Comparison of ENCODE assay signal across 26 cellular contexts in genomic region chr13:20498129-20498528, GRCh38.
"Had no signal": no experiment of that assay in that cellular context is flagged by ENCODE, and none has a peak within 500 bp of the region (broad histone marks: within the 10 kb centered on the region; RNA-seq: fewer than 3 reads in every experiment).

No MANE protein-coding gene starts in this region.

- H3K36me3 ChIP-seq: left lung, neural progenitor cell, ovary, right atrium auricular region, spleen, suprapubic skin, thoracic aorta, tibial artery, vagina had no signal

- H3K4me2 ChIP-seq: neural progenitor cell had no signal

- H3K4me1 ChIP-seq: neural progenitor cell had no signal

- H3K9ac ChIP-seq: neural progenitor cell had no signal

- ATAC-seq: left colon; left lung; sciatic nerve; stimulated activated effector memory CD8-positive, alpha-beta T cell treated with anti-CD3 and anti-CD28 coated beads, Interleukin-12 subunit alpha, Interleukin-12 subunit beta, amount 100 ng/mL, for 72 hours had no signal

- H3K36me3 Mint-ChIP-seq: naive B cell; natural killer cell; stimulated activated effector memory CD8-positive, alpha-beta T cell treated with anti-CD3 and anti-CD28 coated beads, Interleukin-12 subunit alpha, Interleukin-12 subunit beta, amount 100 ng/mL, for 72 hours had no signal

- H3K9me3 Mint-ChIP-seq: natural killer cell; stimulated activated effector memory CD8-positive, alpha-beta T cell treated with anti-CD3 and anti-CD28 coated beads, Interleukin-12 subunit alpha, Interleukin-12 subunit beta, amount 100 ng/mL, for 72 hours had no signal

- H3K27ac Mint-ChIP-seq: mesothelial cell of epicardium; naive B cell; natural killer cell; nephron progenitor cell; neural progenitor cell; progenitor cell of endocrine pancreas; stimulated activated effector memory CD8-positive, alpha-beta T cell treated with anti-CD3 and anti-CD28 coated beads, Interleukin-12 subunit alpha, Interleukin-12 subunit beta, amount 100 ng/mL, for 72 hours; stimulated activated naive CD8-positive, alpha-beta T cell treated with anti-CD3 and anti-CD28 coated beads, Interleukin-15, Interleukin-2, amounts not matched to agents 100 ng/mL and 50 ng/mL, for 24 hours; type B pancreatic cell had no signal

- H3K9me3 ChIP-seq: ovary, right atrium auricular region, suprapubic skin, thoracic aorta, tibial artery, vagina had no signal

- H3K27me3 ChIP-seq: left lung, neural progenitor cell, ovary, right atrium auricular region, spleen, suprapubic skin, tibial artery, vagina had no signal

- DNase-seq: hippocampal formation; kidney; left colon; left lung; mesendoderm; naive B cell; natural killer cell; nephron progenitor cell; ovary; spleen; stimulated activated CD4-positive, alpha-beta T cell treated with anti-CD3 and anti-CD28 coated beads, Interleukin-4, amount 100 ng/mL, for 24 hours; stimulated activated naive CD4-positive, alpha-beta T cell; tibial artery had no signal

- H3K4me3 Mint-ChIP-seq: mesothelial cell of epicardium; naive B cell; natural killer cell; nephron progenitor cell; neural progenitor cell; stimulated activated effector memory CD8-positive, alpha-beta T cell treated with anti-CD3 and anti-CD28 coated beads, Interleukin-12 subunit alpha, Interleukin-12 subunit beta, amount 100 ng/mL, for 72 hours; stimulated activated naive CD8-positive, alpha-beta T cell treated with anti-CD3 and anti-CD28 coated beads, Interleukin-15, Interleukin-2, amounts not matched to agents 100 ng/mL and 50 ng/mL, for 24 hours; type B pancreatic cell had no signal

- H2AFZ ChIP-seq: neural progenitor cell had no signal

- H3K27me3 Mint-ChIP-seq: naive B cell; progenitor cell of endocrine pancreas; stimulated activated naive CD8-positive, alpha-beta T cell treated with anti-CD3 and anti-CD28 coated beads, Interleukin-15, Interleukin-2, amounts not matched to agents 100 ng/mL and 50 ng/mL, for 24 hours; type B pancreatic cell had no signal

- H3K4me3 ChIP-seq: left lung, lung, neural progenitor cell, ovary, right atrium auricular region, skin epidermis, spleen, suprapubic skin, thoracic aorta, tibial artery, vagina had no signal

- H3K4me1 Mint-ChIP-seq: nephron progenitor cell; neural progenitor cell; stimulated activated effector memory CD8-positive, alpha-beta T cell treated with anti-CD3 and anti-CD28 coated beads, Interleukin-12 subunit alpha, Interleukin-12 subunit beta, amount 100 ng/mL, for 72 hours had no signal

- H3K27ac ChIP-seq: left lung, neural progenitor cell, ovary, right atrium auricular region, skin epidermis, spleen, suprapubic skin, thoracic aorta, tibial artery, vagina had no signal
